In the genomic region with DNA sequence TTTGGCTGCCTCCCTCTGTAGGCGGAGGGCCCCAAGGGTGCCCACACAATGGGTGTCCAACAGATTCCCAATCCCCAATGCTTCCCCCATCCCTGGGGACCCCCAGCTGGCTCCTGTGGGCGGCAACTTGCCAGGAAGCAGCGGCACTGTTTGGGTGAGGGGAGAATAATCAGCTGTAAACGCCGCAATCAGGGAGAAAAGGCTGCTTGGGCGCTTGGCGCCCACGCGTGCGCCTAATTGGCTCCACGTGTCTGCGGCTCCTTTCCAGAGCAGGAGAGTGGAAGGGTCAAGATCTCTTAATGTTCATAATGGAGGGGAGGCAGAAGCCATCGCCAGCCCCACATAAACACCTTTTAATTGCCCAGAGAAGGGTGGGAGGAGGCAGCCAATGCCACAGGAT, we compare ENCODE assay signal across 1 cellular context.
TF ChIP-seq lines count a peak whose summit lies in the region.

No MANE protein-coding gene starts in this region.

TF ChIP-seq in IMR-90, 13 proteins besides CTCF, POLR2A, EP300 and RAD21 (continued from another document):
- TF ChIP-seq RCOR1 (IDR thresholded peaks at IDR 0.05; ENCODE audit: insufficient replicate concordance, low read length) (no peak), CEBPB (IDR thresholded peaks at IDR 0.05; ENCODE audit: low read depth, low read length) (no peak), SMC3 (IDR thresholded peaks at IDR 0.05; ENCODE audit: low read depth, low read length) (no peak), RFX5 (IDR thresholded peaks at IDR 0.05; ENCODE audit: low read depth, low read length) (no peak), NFE2L2 (IDR thresholded peaks at IDR 0.05; ENCODE audit: low read depth, low read length) (no peak), BHLHE40 (IDR thresholded peaks at IDR 0.05; ENCODE audit: low read depth, low read length) (no peak), FOS (IDR thresholded peaks at IDR 0.05; ENCODE audit: low read depth, low read length) (no peak)
